Comparison of ENCODE assay signal across 1 cellular context in genomic region chr4:142574306-142574705, GRCh38.
TF ChIP-seq lines count a peak whose summit lies in the region.

No MANE protein-coding gene starts in this region.

TF ChIP-seq in GM23338, 12 proteins besides CTCF, POLR2A, EP300 and RAD21 (continued from another document):
- TF ChIP-seq REST (IDR thresholded peaks at IDR 0.05; ENCODE audit: unreplicated experiment) (no peak), CREB1 (CRISPR knock-in tag; IDR thresholded peaks at IDR 0.05; ENCODE audit: low read depth) (no peak), NANOG (IDR thresholded peaks at IDR 0.05; ENCODE audit: borderline replicate concordance) (no peak), EZH2 (IDR thresholded peaks at IDR 0.05; ENCODE audit: low read depth, unreplicated experiment) (no peak), ZNF462 (CRISPR knock-in tag; IDR thresholded peaks at IDR 0.05) (no peak), ZNF331 (CRISPR knock-in tag; IDR thresholded peaks at IDR 0.05; ENCODE audit: low read depth) (no peak)
